In the genomic region with DNA sequence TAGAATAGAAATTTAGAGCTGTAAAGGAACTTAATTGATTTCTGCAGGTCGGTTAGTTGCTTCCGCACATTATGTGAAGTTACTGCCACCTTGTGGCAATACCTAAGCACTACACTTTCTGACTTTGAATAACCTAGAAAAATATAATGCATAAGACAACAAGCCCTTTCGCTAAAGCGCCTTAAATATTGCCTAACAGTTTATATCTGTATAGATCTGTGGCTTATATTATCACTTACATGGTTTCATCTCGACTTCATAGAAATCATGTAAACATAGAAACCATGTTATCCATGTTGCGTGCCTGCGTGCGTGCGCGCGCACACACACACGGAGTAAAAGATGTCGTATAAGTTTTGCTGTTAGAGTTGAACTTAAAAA, we compare ENCODE assay signal across 8 cellular contexts. TPM values are rescaled to one million over a fixed set of nuclear protein-coding genes. Genes with fewer than 3 reads are reported as not detected.
DNase-seq lines count a peak whose midpoint lies in the region; TF ChIP-seq lines count a peak whose summit lies in the region.

No MANE protein-coding gene starts in this region.

- TF ChIP-seq CTCF in AG04450 (IDR thresholded peaks at IDR 0.05; ENCODE audit: low read depth, low read length) = peak; percentile 89
- TF ChIP-seq CTCF in GM12864 (IDR thresholded peaks at IDR 0.05; ENCODE audit: low read depth, low read length, missing control alignments) = peak; percentile 71
- peak; percentile 99 for TF ChIP-seq CTCF in KMS-11 (conservative IDR thresholded peaks at IDR 0.05; ENCODE audit: low read depth, low read length)
- peak; percentile 78 to 83 for TF ChIP-seq CTCF in mammary epithelial cell (conservative IDR thresholded peaks at IDR 0.05 in 1 of 2, IDR thresholded peaks at IDR 0.05 in 1 of 2; ENCODE audit: extremely low read depth in 1 of 2, insufficient read depth in 1 of 2, low read depth in 1 of 2, low read length in 2 of 2)

- H2AFZ ChIP-seq in KMS-11 (ENCODE audit: low read depth) (peak overlapping the region; percentile 12; the same call in 1 of the 2 replicates), mammary epithelial cell (ENCODE audit: low read depth, low read length) (peak overlapping the region; percentile 88)

- H4K20me1 ChIP-seq in KMS-11 (ENCODE audit: insufficient read depth) (no peaks in the 10 kb centered on the region), mammary epithelial cell (ENCODE audit: insufficient read depth, low read length) (no peaks in the 10 kb centered on the region)

- 4% methylated on average over 13 of the region's 13 CpGs for WGBS in mammary epithelial cell (ENCODE audit: low coverage, missing lambda C conversion rate)

- intact Hi-C loops in mammary epithelial cell (cut with micrococcal nuclease) = loop anchor here (1.0 to 2.0 kb wide), 6 partner anchors 115 to 1034 kb away; no protein-coding TSS in a partner anchor

- H3K9ac ChIP-seq in KMS-11 (no peak overlapping the region), mammary epithelial cell (ENCODE audit: insufficient read depth, low read length) (peak overlapping the region; percentile 27), skeletal muscle tissue (ENCODE audit: low read depth in 1 of 3, low read length in 3 of 3) (peak overlapping the region; percentile 61 to 82 (median 69))

- H3K27me3 ChIP-seq in AG04450 (ENCODE audit: control insufficient read depth, insufficient read depth, low read length) (no peaks in the 10 kb centered on the region), KMS-11 (ENCODE audit: insufficient read depth, low read depth) (no peaks in the 10 kb centered on the region), mammary epithelial cell (ENCODE audit: insufficient read depth, low read length) (no peaks in the 10 kb centered on the region), skeletal muscle tissue (ENCODE audit: control insufficient read depth in 3 of 3, insufficient read depth in 3 of 3, low read length in 3 of 3) (no peaks in the 10 kb centered on the region)

- H3K36me3 ChIP-seq in KMS-11 (ENCODE audit: insufficient read depth) (no peaks in the 10 kb centered on the region), mammary epithelial cell (ENCODE audit: insufficient read depth, low read length) (no peaks in the 10 kb centered on the region), skeletal muscle tissue (ENCODE audit: control insufficient read depth in 3 of 3, insufficient read depth in 3 of 3, low read length in 3 of 3) (no peaks in the 10 kb centered on the region)

- H3K79me2 ChIP-seq in KMS-11 (ENCODE audit: insufficient read depth, low read depth) (no peaks in the 10 kb centered on the region), mammary epithelial cell (ENCODE audit: insufficient read depth, low read length) (no peaks in the 10 kb centered on the region)

- H3K4me3 ChIP-seq in AG04450 (ENCODE audit: low read depth, low read length) (peak overlapping the region; percentile 69), GM12864 (ENCODE audit: low read depth, low read length) (no peak overlapping the region), KMS-11 (IDR thresholded peaks at IDR 0.05; ENCODE audit: insufficient read depth, low read depth, low read length) (no peak overlapping the region), mammary epithelial cell (replicated peaks in 1 of 3; ENCODE audit: insufficient read depth in 1 of 3, low read depth in 2 of 3, low read length in 3 of 3) (peak overlapping the region; percentile 43 to 52 (median 48)), skeletal muscle tissue (ENCODE audit: low read length in 3 of 3) (peak overlapping the region; percentile 52 to 94 (median 64))

- POLR2A ChIA-PET in AG04450 (lab: Yijun Ruan, JAX) = no interaction called here

- CTCF ChIA-PET in AG04450 (lab: Charles Lee) = interaction anchor here (0.6 to 2.4 kb wide), 30 partner anchors 9 to 1290 kb away, joined by 3 to 79 read pairs (median 4); a partner anchor contains a TSS
- CTCF ChIA-PET in mammary epithelial cell (lab: Charles Lee; ENCODE audit: low non-redundant PET) = no interaction called here

- dilution Hi-C loops in mammary epithelial cell (cut with HindIII; ENCODE audit: low sequenced_read_pairs) = no loop called here

- H3K4me2 ChIP-seq in KMS-11 (no peak overlapping the region), mammary epithelial cell (ENCODE audit: insufficient read depth, low read depth, low read length) (peak overlapping the region; percentile 95)

- peak; percentile 18 for DNase-seq in AG04450 (ENCODE audit: low read depth, low spot score)
- no peak for DNase-seq in GM12864 (ENCODE audit: low read depth)
- DNase-seq in RPMI8226 = peak; percentile 80
- DNase-seq in mammary epithelial cell = peak; percentile 50
- DNase-seq in inferior parietal cortex (ENCODE audit: extremely low spot score) = peak; percentile 93
- DNase-seq in GM19240 (ENCODE audit: insufficient read length, low spot score) = no peak

- in situ Hi-C loops in mammary epithelial cell (cut with MboI; ENCODE audit: low sequenced_read_pairs in 2 of 2) = loop anchor here (10.0 to 25.0 kb wide), 4 partner anchors 204 to 786 kb away; no protein-coding TSS in a partner anchor

- no peaks in the 10 kb centered on the region for H3K4me1 ChIP-seq in KMS-11 (ENCODE audit: low read depth, poor library complexity, severe bottlenecking)
- H3K4me1 ChIP-seq in mammary epithelial cell (ENCODE audit: insufficient read depth, low read length) = peaks cover 27% of the 10 kb centered on the region
- peaks cover 4 to 8% (median 6%) of the 10 kb centered on the region in 3 donors for H3K4me1 ChIP-seq in skeletal muscle tissue (ENCODE audit: control insufficient read depth in 3 of 3, insufficient read depth in 3 of 3, low read length in 3 of 3)

- H3K9me3 ChIP-seq in AG04450 (ENCODE audit: control insufficient read depth, insufficient read depth, low read length) (no peaks in the 10 kb centered on the region), mammary epithelial cell (replicated peaks; ENCODE audit: insufficient read depth, low read length) (no peaks in the 10 kb centered on the region), skeletal muscle tissue (ENCODE audit: control insufficient read depth in 3 of 3, low read length in 3 of 3) (peaks cover 0 to 3% (median 0%) of the 10 kb centered on the region in 3 donors)

- H3K27ac ChIP-seq in AG04450 (ENCODE audit: low read depth, low read length) = no peak overlapping the region
- H3K27ac ChIP-seq in KMS-11 = no peak overlapping the region
- H3K27ac ChIP-seq in mammary epithelial cell (ENCODE audit: insufficient read depth, low read depth, low read length) = peak overlapping the region; percentile 56
- peak overlapping the region; percentile 93 for H3K27ac ChIP-seq in skeletal muscle tissue (ENCODE audit: low read depth, low read length)

- BruUV-seq in mammary epithelial cell (replicated peaks; lab: Mats Ljungman, UMichigan) = no TSS peak

RNA-seq across cellular contexts. Expression of a gene that starts 10.9 kb away (rescaled TPM):
- 134 and 179 TPM in 2 replicates for polyA plus RNA-seq in AG04450 (2011; rRNA removed)
- 77.7 and 104 TPM in 2 replicates for polyA minus RNA-seq in AG04450 (2011; rRNA and poly(A)+ RNA removed)
- total RNA-seq in mammary epithelial cell = 10 to 100 TPM; 57.0 to 93.4 TPM
- 61.5 TPM for polyA plus RNA-seq in mammary epithelial cell
- polyA minus RNA-seq in mammary epithelial cell = 36.7 TPM
- total RNA-seq in skeletal muscle tissue = 16.2 TPM

Comparison
In these comparisons a context has a peak if more than half of its experiments do, and no peak if none do; other contexts are left out.
1. DNase-seq: peak in AG04450 (single experiment), RPMI8226 (single experiment), mammary epithelial cell (single experiment) and inferior parietal cortex (single experiment); none in GM12864 (single experiment) and GM19240 (single experiment).
2. H3K27ac ChIP-seq: peak in mammary epithelial cell (single experiment) and skeletal muscle tissue (single experiment); none in AG04450 (single experiment) and KMS-11 (single experiment).
3. H3K4me3 ChIP-seq: peak in AG04450 (single experiment), mammary epithelial cell (3 of 3) and skeletal muscle tissue (3 of 3); none in GM12864 (single experiment) and KMS-11 (single experiment).
4. Peak in every context shown above with its lines, with median percentiles within 50 percentile points of each other: CTCF ChIP-seq.